ENCODE assay signal across 12 cellular contexts in the genomic region with DNA sequence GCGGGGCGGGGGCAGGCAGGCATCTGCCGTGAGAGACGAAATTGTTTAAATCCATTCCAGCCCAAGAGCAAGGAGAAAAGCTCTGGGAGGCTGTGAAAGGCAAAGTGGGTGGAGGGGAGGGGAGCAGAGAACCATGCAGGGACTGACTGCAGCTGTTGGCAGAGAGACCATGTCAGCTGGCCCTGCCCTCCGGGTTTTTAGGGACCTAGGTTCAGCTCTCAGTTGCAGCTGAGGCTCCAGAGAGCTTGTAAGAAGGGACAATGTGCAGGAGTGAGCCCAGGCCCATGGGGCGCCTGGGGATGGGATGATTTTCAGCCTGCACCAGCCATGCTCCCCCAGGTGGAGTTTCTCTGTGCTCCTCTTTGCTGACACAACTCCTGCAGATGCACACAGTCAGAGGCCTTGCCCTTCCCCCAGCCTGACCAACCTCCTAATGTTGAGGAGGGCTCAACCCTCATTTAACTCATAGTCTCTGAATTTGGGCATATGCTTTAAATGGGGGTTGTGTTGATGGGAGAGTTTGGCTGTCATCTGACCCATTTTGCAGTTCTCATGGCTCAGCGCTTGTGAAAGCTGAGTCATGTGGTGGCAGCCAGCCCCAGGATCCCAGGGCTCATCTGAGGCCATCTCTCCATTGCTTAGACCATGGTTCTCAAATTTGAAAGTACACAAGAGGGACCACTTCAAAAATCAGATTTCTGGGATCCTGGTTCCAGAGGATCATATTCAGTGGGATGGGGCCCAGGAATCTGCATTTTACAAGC.
DNase-seq lines count a peak whose midpoint lies in the region; ATAC-seq, FAIRE-seq and TF ChIP-seq lines count a peak whose summit lies in the region.
"Had no signal": no experiment of that assay in that cellular context is flagged by ENCODE, and none has a peak within 500 bp of the region (broad histone marks: within the 10 kb centered on the region; RNA-seq: fewer than 3 reads in every experiment).

No MANE protein-coding gene starts in this region.

- H3K9me3 ChIP-seq in gastroesophageal sphincter (no peaks in the 10 kb centered on the region), gastrocnemius medialis (no peaks in the 10 kb centered on the region), kidney (ENCODE audit: control insufficient read depth in 1 of 2, low read length in 2 of 2) (no peaks in the 10 kb centered on the region)
- H3K9me3 ChIP-seq: mucosa of descending colon had no signal

- H3K4me3 ChIP-seq in gastroesophageal sphincter, result no peak overlapping the region
- H3K4me3 ChIP-seq in gastrocnemius medialis, result no peak overlapping the region
- no peak overlapping the region for H3K4me3 ChIP-seq in kidney (ENCODE audit: low read length in 2 of 2)
- H3K4me3 ChIP-seq: mucosa of descending colon had no signal

- H3K4me1 ChIP-seq in gastroesophageal sphincter (peaks cover 0 to 42% (median 15%) of the 10 kb centered on the region in 3 donors), gastrocnemius medialis (peaks cover 10 to 19% of the 10 kb centered on the region in 2 donors), kidney (ENCODE audit: control insufficient read depth in 1 of 2, insufficient read depth in 1 of 2, low read depth in 1 of 2, low read length in 2 of 2) (peaks cover 0 to 4% of the 10 kb centered on the region in 2 donors)

- TF ChIP-seq EP300 in gastroesophageal sphincter (IDR thresholded peaks at IDR 0.05), result no peak

- 30% methylated on average over 5 of the region's 7 CpGs; no CpG with 5 or more reads in 1 of the 2 donors for WGBS in gastroesophageal sphincter (ENCODE audit: low coverage in 1 of 2), 2 donors

- intact Hi-C loops in gastrocnemius medialis (cut with DNase I; ENCODE audit: low total_unique reads) (no loop called here), kidney (cut with DNase I) (no loop called here)

- no peak overlapping the region for H3K9ac ChIP-seq in kidney (ENCODE audit: low read length in 2 of 2)

- no peak for TF ChIP-seq POLR2A in gastroesophageal sphincter (IDR thresholded peaks at IDR 0.05)
- no peak for TF ChIP-seq POLR2A in gastrocnemius medialis (IDR thresholded peaks at IDR 0.05)

- DNase-seq in GM03348 (ENCODE audit: low spot score) (peak; percentile 77), RPMI8226 (peak; percentile 44), gastrocnemius medialis (peak; percentile 24 to 40), GOT3 (lab: John Stamatoyannopoulos, UW) (no peak), kidney (no peak)
- no peak for DNase-seq in stimulated activated naive CD4-positive, alpha-beta T cell (lab: John Stamatoyannopoulos, UW)
- no peak for DNase-seq in stimulated activated CD4-positive, alpha-beta T cell treated with anti-CD3 and anti-CD28 coated beads, Interleukin-12 subunit alpha, Interleukin-12 subunit beta, amount 100 ng/mL, for 4 hours
- DNase-seq: activated CD4-positive, CD25-positive, alpha-beta regulatory T cell treated with anti-CD3 and anti-CD28 coated beads, Interleukin-2, amount 50 U/mL, for 72 hours; Calu3 had no signal

- H3K36me3 ChIP-seq in gastroesophageal sphincter (no peaks in the 10 kb centered on the region), gastrocnemius medialis (no peaks in the 10 kb centered on the region), kidney (ENCODE audit: control insufficient read depth in 1 of 2, insufficient read depth in 2 of 2, low read length in 2 of 2) (no peaks in the 10 kb centered on the region)

- in situ Hi-C loops in gastrocnemius medialis (cut with MboI; ENCODE audit: low sequenced_read_pairs in 4 of 4), result no loop called here

- no peaks in the 10 kb centered on the region for H3K27me3 ChIP-seq in gastroesophageal sphincter
- no peaks in the 10 kb centered on the region for H3K27me3 ChIP-seq in gastrocnemius medialis

- H3K27ac ChIP-seq in gastroesophageal sphincter (peak overlapping the region in 2 of 4 donors; percentile 31 to 44), gastrocnemius medialis (peak overlapping the region in 1 of 4 donors; percentile 47), kidney (ENCODE audit: low read depth in 2 of 2, low read length in 2 of 2) (no peak overlapping the region)

- ATAC-seq in gastroesophageal sphincter (peak; percentile 34), gastrocnemius medialis (peak; percentile 51 to 57)
- ATAC-seq: mucosa of descending colon had no signal

- TF ChIP-seq CTCF in gastroesophageal sphincter (IDR thresholded peaks at IDR 0.05) (no peak), gastrocnemius medialis (IDR thresholded peaks at IDR 0.05 in 4 of 5, conservative IDR thresholded peaks at IDR 0.05 in 1 of 5) (no peak), kidney (IDR thresholded peaks at IDR 0.05; ENCODE audit: borderline replicate concordance, extremely low read depth, insufficient read depth) (no peak)

- FAIRE-seq in kidney (lab: Jason Lieb, UNC), result no peak
- FAIRE-seq: HTR-8/SVneo had no signal

Comparison
In these comparisons a context has a peak if more than half of its experiments do, and no peak if none do; other contexts are left out.
1. DNase-seq: peak in GM03348 (single experiment), RPMI8226 (single experiment) and gastrocnemius medialis (2 of 2); none in stimulated activated naive CD4-positive, alpha-beta T cell (0 of 6), GOT3 (single experiment), stimulated activated CD4-positive, alpha-beta T cell treated with anti-CD3 and anti-CD28 coated beads, Interleukin-12 subunit alpha, Interleukin-12 subunit beta, amount 100 ng/mL, for 4 hours (single experiment) and kidney (single experiment).